Comparison of ENCODE assay signal across 19 cellular contexts in the genomic region with DNA sequence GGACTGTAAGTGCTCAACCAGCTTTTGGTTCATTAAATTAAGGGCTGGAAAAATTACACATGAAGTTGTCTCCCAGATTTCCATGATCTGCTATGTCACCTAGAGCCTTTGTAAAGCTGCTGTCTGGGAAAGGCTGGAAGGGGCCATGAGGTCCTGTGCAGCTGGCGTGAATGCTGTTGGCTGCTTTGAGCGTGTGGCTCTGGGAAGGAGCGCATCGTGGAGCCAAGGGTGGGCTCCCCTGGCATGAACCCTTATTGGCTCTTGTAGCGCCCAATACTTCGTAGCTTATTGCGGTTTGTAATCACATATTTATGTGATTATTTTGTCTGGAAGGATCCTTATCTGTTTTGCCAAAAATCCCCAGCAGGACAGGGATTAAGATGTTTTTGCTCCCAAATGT.
A peak's percentile ranks its signal among the peaks of the same experiment; 100 is the strongest.
DNase-seq lines count a peak whose midpoint lies in the region; ATAC-seq and TF ChIP-seq lines count a peak whose summit lies in the region.
"Had no signal": no experiment of that assay in that cellular context is flagged by ENCODE, and none has a peak within 500 bp of the region (broad histone marks: within the 10 kb centered on the region; RNA-seq: fewer than 3 reads in every experiment).

No MANE protein-coding gene starts in this region.

- no peak overlapping the region for H3K4me3 ChIP-seq in fibroblast of the aortic adventitia (ENCODE audit: low read depth, low read length)
- no peak overlapping the region for H3K4me3 ChIP-seq in neuronal stem cell (ENCODE audit: low read length in 2 of 2)
- no peak overlapping the region for H3K4me3 ChIP-seq in heart left ventricle
- H3K4me3 ChIP-seq: BLaER1, GM23338 had no signal

- H3K4ac ChIP-seq in neuronal stem cell (ENCODE audit: low read length) = no peak overlapping the region

- H3K79me1 ChIP-seq in neuronal stem cell (ENCODE audit: low read depth, low read length) = no peaks in the 10 kb centered on the region

- no peak overlapping the region for H3K4me2 ChIP-seq in neuronal stem cell (ENCODE audit: insufficient read depth, low read length, poor library complexity, severe bottlenecking)
- H3K4me2 ChIP-seq: BLaER1, GM23338 had no signal

- ATAC-seq in heart left ventricle = no peak
- no peak for ATAC-seq in stimulated activated memory B cell treated with anti-CD40 and anti-IgM and Interleukin-4, amounts not matched to agents 10 μg/mL and 1 μg/mL and 100 μg/mL, for 72 hours
- ATAC-seq: CD8-positive, alpha-beta T cell; GM23338; HCT116 had no signal

- H3K14ac ChIP-seq in neuronal stem cell (ENCODE audit: low read length) = no peak overlapping the region

- no peak for TF ChIP-seq CTCF in fibroblast of the aortic adventitia (IDR thresholded peaks at IDR 0.05; ENCODE audit: insufficient read depth, low read length)
- no peak for TF ChIP-seq CTCF in heart left ventricle (IDR thresholded peaks at IDR 0.05)

- DNase-seq in NCI-H82 (lab: John Stamatoyannopoulos, UW) (peak; percentile 22), NCI-H82 treated with DMSO at 0.1 percent for 48 hours (lab: John Stamatoyannopoulos, UW; ENCODE audit: unreplicated experiment) (no peak), fibroblast of the aortic adventitia (ENCODE audit: low read depth) (peak; percentile 30), neuronal stem cell (ENCODE audit: low spot score) (no peak), heart left ventricle (no peak)
- DNase-seq: Caco-2; CD4-positive, CD25-positive, alpha-beta regulatory T cell; CD8-positive, alpha-beta T cell; DMS53; DMS79 treated with DMSO at 0.1 percent for 48 hours; GF-D8; H9 had no signal

- H3K9me3 Mint-ChIP-seq in stimulated activated memory B cell treated with anti-CD40 and anti-IgM and Interleukin-4, amounts not matched to agents 10 μg/mL and 1 μg/mL and 100 μg/mL, for 72 hours = no peaks in the 10 kb centered on the region
- H3K9me3 Mint-ChIP-seq: CD8-positive, alpha-beta T cell; GM23338; H9 had no signal

- no peak overlapping the region for H3K9ac ChIP-seq in neuronal stem cell (ENCODE audit: low read depth, low read length, poor library complexity)
- H3K9ac ChIP-seq: BLaER1 had no signal

- no peak overlapping the region for H3K23ac ChIP-seq in neuronal stem cell (ENCODE audit: low read depth, low read length, poor library complexity)

- TF ChIP-seq POLR2A in heart left ventricle (IDR thresholded peaks at IDR 0.05) = no peak

- intact Hi-C loops in heart left ventricle (cut with DNase I) = no loop called here

- no CpG with 5 or more reads among the region's 7 CpGs for WGBS in neuronal stem cell (ENCODE audit: extremely low coverage in 2 of 2, insufficient read length in 2 of 2, insufficient replicate concordance in 1 of 2), 2 donors
- WGBS in heart left ventricle, 4 donors = 72 to 84% (median 83%) methylated on average over 7 of the region's 7 CpGs

- H3K4me1 ChIP-seq in neuronal stem cell (ENCODE audit: control insufficient read depth in 2 of 2, insufficient read depth in 1 of 2, low read depth in 1 of 2, low read length in 2 of 2) = no peaks in the 10 kb centered on the region
- peaks cover 0 to 5% (median 0%) of the 10 kb centered on the region in 12 donors for H3K4me1 ChIP-seq in heart left ventricle
- H3K4me1 ChIP-seq: BLaER1, Caco-2 had no signal

- no peaks in the 10 kb centered on the region for H3K27me3 ChIP-seq in neuronal stem cell (ENCODE audit: control insufficient read depth in 3 of 3, insufficient read depth in 3 of 3, low read depth in 1 of 3, low read length in 3 of 3)
- no peaks in the 10 kb centered on the region for H3K27me3 ChIP-seq in heart left ventricle
- H3K27me3 ChIP-seq: BLaER1 had no signal

- H3K4me3 Mint-ChIP-seq in stimulated activated memory B cell treated with anti-CD40 and anti-IgM and Interleukin-4, amounts not matched to agents 10 μg/mL and 1 μg/mL and 100 μg/mL, for 72 hours = no peak overlapping the region
- H3K4me3 Mint-ChIP-seq: B cell; CD4-positive, CD25-positive, alpha-beta regulatory T cell; CD8-positive, alpha-beta T cell; GM23338; H9 had no signal

- H2BK15ac ChIP-seq in neuronal stem cell (ENCODE audit: low read length) = no peak overlapping the region

- H4K8ac ChIP-seq in neuronal stem cell (ENCODE audit: low read depth, low read length) = no peak overlapping the region

- H3K27ac ChIP-seq in neuronal stem cell (replicated peaks; ENCODE audit: low read length) (no peak overlapping the region), heart left ventricle (no peak overlapping the region)
- H3K27ac ChIP-seq: 22Rv1, BLaER1, C4-2B had no signal

- H2BK5ac ChIP-seq in neuronal stem cell (ENCODE audit: low read length) = no peak overlapping the region

- no peaks in the 10 kb centered on the region for H3K36me3 Mint-ChIP-seq in stimulated activated memory B cell treated with anti-CD40 and anti-IgM and Interleukin-4, amounts not matched to agents 10 μg/mL and 1 μg/mL and 100 μg/mL, for 72 hours
- H3K36me3 Mint-ChIP-seq: CD4-positive, CD25-positive, alpha-beta regulatory T cell; CD8-positive, alpha-beta T cell had no signal

- H3K4me1 Mint-ChIP-seq in stimulated activated memory B cell treated with anti-CD40 and anti-IgM and Interleukin-4, amounts not matched to agents 10 μg/mL and 1 μg/mL and 100 μg/mL, for 72 hours = no peaks in the 10 kb centered on the region
- H3K4me1 Mint-ChIP-seq: B cell; CD4-positive, CD25-positive, alpha-beta regulatory T cell; GM23338 had no signal

- no peak overlapping the region for H3K27ac Mint-ChIP-seq in stimulated activated memory B cell treated with anti-CD40 and anti-IgM and Interleukin-4, amounts not matched to agents 10 μg/mL and 1 μg/mL and 100 μg/mL, for 72 hours
- H3K27ac Mint-ChIP-seq: B cell; CD4-positive, CD25-positive, alpha-beta regulatory T cell; CD8-positive, alpha-beta T cell; GM23338; H9 had no signal

- H2AK5ac ChIP-seq in neuronal stem cell (ENCODE audit: low read depth, low read length) = peak overlapping the region; percentile 19

- H2BK120ac ChIP-seq in neuronal stem cell (ENCODE audit: low read depth, low read length) = no peak overlapping the region

- H3K36me3 ChIP-seq in neuronal stem cell (replicated peaks in 1 of 2; ENCODE audit: control insufficient read depth in 2 of 2, insufficient read depth in 2 of 2, low read length in 2 of 2) = no peaks in the 10 kb centered on the region
- H3K36me3 ChIP-seq in heart left ventricle = no peaks in the 10 kb centered on the region
- H3K36me3 ChIP-seq: BLaER1 had no signal

- H3K9me3 ChIP-seq in neuronal stem cell (replicated peaks in 1 of 2; ENCODE audit: control insufficient read depth in 2 of 2, insufficient read depth in 1 of 2, low read depth in 1 of 2, low read length in 2 of 2) = no peaks in the 10 kb centered on the region
- H3K9me3 ChIP-seq in heart left ventricle = no peaks in the 10 kb centered on the region
- H3K9me3 ChIP-seq: BLaER1, Caco-2 had no signal

- no peak overlapping the region for H3K18ac ChIP-seq in neuronal stem cell (ENCODE audit: low read length)

- H4K91ac ChIP-seq in neuronal stem cell (ENCODE audit: low read depth, low read length, poor library complexity) = no peak overlapping the region

- no peak overlapping the region for H2BK12ac ChIP-seq in neuronal stem cell (ENCODE audit: low read length)

- H2AFZ ChIP-seq in neuronal stem cell (ENCODE audit: low read length) = no peak overlapping the region
- H2AFZ ChIP-seq: GM23338 had no signal

- H3K27me3 Mint-ChIP-seq in stimulated activated memory B cell treated with anti-CD40 and anti-IgM and Interleukin-4, amounts not matched to agents 10 μg/mL and 1 μg/mL and 100 μg/mL, for 72 hours = peaks cover 40% of the 10 kb centered on the region

Comparison
In these comparisons a context has a peak if more than half of its experiments do, and no peak if none do; other contexts are left out.
1. DNase-seq: peak in NCI-H82 (single experiment) and fibroblast of the aortic adventitia (single experiment); none in NCI-H82 treated with DMSO at 0.1 percent for 48 hours (single experiment), neuronal stem cell (single experiment) and heart left ventricle (0 of 5).